Comparison of ENCODE assay signal across 16 cellular contexts in the genomic region with DNA sequence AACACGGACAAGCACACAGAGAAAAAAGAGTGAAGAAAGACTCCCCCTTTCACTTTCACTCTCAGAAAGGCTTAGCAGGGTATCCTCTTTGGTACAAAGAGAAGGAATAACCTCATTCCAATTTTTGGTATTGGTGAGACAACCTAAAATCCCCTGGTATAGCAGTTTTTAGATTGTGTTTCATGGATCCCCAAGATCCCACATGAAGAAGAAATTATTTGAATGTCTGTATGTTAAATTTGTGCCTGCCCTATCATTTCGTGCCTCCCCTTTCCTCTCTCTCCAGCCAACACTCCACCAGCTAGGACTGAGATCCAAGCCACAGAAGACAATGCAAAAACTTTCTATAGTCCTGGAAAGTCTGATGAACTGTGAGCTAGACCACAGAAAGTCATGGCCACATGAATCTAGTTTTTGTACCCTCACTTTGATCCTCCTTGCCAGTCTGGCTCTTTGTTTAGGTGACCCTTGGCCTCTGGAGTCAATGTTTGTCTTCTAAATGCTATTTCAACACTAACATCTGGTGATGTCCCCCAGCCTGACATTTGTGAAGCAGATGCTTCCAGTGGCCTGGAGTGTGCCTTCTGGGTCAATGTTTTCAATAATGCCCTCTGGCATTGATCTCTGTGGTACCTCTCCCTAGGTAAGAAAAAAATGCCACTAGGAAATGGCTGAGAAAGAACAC.
A peak's percentile ranks its signal among the peaks of the same experiment; 100 is the strongest.
DNase-seq lines count a peak whose midpoint lies in the region; TF ChIP-seq lines count a peak whose summit lies in the region.
"Had no signal": no experiment of that assay in that cellular context is flagged by ENCODE, and none has a peak within 500 bp of the region (broad histone marks: within the 10 kb centered on the region; RNA-seq: fewer than 3 reads in every experiment).

No MANE protein-coding gene starts in this region.

- no peaks in the 10 kb centered on the region for H3K79me1 ChIP-seq in mesendoderm (ENCODE audit: low read length)

- TF ChIP-seq CTCF in fibroblast of villous mesenchyme (IDR thresholded peaks at IDR 0.05; ENCODE audit: insufficient read depth, low read depth, low read length) (no peak), progenitor cell of endocrine pancreas (IDR thresholded peaks at IDR 0.05; ENCODE audit: unreplicated experiment) (no peak)

- H4K8ac ChIP-seq in mesendoderm (ENCODE audit: low read depth, low read length): no peak overlapping the region

- no peak overlapping the region for H3K23ac ChIP-seq in mesendoderm (ENCODE audit: low read length)

- H3K4me1 Mint-ChIP-seq in progenitor cell of endocrine pancreas (ENCODE audit: low read depth): peaks cover 10% of the 10 kb centered on the region
- H3K4me1 Mint-ChIP-seq: B cell had no signal

- H2BK5ac ChIP-seq in mesendoderm (ENCODE audit: low read length): no peak overlapping the region

- WGBS in mesendoderm (ENCODE audit: extremely low coverage, insufficient coverage, low lambda C conversion rate): no CpG with 5 or more reads among the region's 2 CpGs

- peak overlapping the region; percentile 54 for H3K27ac Mint-ChIP-seq in progenitor cell of endocrine pancreas
- H3K27ac Mint-ChIP-seq: B cell; CD4-positive, alpha-beta T cell had no signal

- no peak overlapping the region for H3K9ac ChIP-seq in mesendoderm (ENCODE audit: low read length)

- no peak overlapping the region for H3K18ac ChIP-seq in mesendoderm (ENCODE audit: low read length)

- no peak overlapping the region for H3K4me3 Mint-ChIP-seq in progenitor cell of endocrine pancreas (ENCODE audit: low read depth)
- H3K4me3 Mint-ChIP-seq: B cell; CD4-positive, alpha-beta T cell had no signal

- no peaks in the 10 kb centered on the region for H3K27me3 Mint-ChIP-seq in progenitor cell of endocrine pancreas

- peaks cover 2% of the 10 kb centered on the region for H3K4me1 ChIP-seq in mesendoderm (ENCODE audit: control insufficient read depth, low read depth, low read length)

- no peak overlapping the region for H3K4ac ChIP-seq in mesendoderm (ENCODE audit: low read depth, low read length)

- H4K5ac ChIP-seq in mesendoderm (ENCODE audit: low read length): no peak overlapping the region

- H2BK120ac ChIP-seq in mesendoderm (ENCODE audit: low read depth, low read length): no peak overlapping the region

- no peak overlapping the region for H2AK5ac ChIP-seq in mesendoderm (ENCODE audit: low read length)

- no peak overlapping the region for H3K27ac ChIP-seq in mesendoderm (ENCODE audit: low read depth, low read length)

- H3K4me2 ChIP-seq in mesendoderm (ENCODE audit: low read length): no peak overlapping the region

- no peak overlapping the region for H3K56ac ChIP-seq in mesendoderm (ENCODE audit: low read length)

- H3K9me3 Mint-ChIP-seq in progenitor cell of endocrine pancreas (ENCODE audit: low read depth): no peaks in the 10 kb centered on the region
- H3K9me3 Mint-ChIP-seq: CD4-positive, alpha-beta T cell had no signal

- DNase-seq in DMS53 treated with DMSO at 0.1 percent for 48 hours (lab: John Stamatoyannopoulos, UW; ENCODE audit: unreplicated experiment) (peak; percentile 46), NCI-H69 (lab: John Stamatoyannopoulos, UW) (peak; percentile 94), fibroblast of villous mesenchyme (ENCODE audit: low read depth) (peak; percentile 49), progenitor cell of endocrine pancreas (ENCODE audit: low spot score, unreplicated experiment) (no peak), mesenteric fat pad (ENCODE audit: low spot score) (no peak), mesendoderm (no peak), pons (ENCODE audit: low spot score) (no peak), activated gamma-delta T cell treated with Interleukin-2 at 50 U/mL for 16 hours (no peak)
- DNase-seq: CD4-positive, alpha-beta T cell; NCI-H1092; NCI-H1694; NCI-H446; NCI-H82; SHP77 treated with DMSO at 0.1 percent for 48 hours had no signal

- no peaks in the 10 kb centered on the region for H3K36me3 Mint-ChIP-seq in progenitor cell of endocrine pancreas (ENCODE audit: insufficient read depth)

- no peaks in the 10 kb centered on the region for H3K27me3 ChIP-seq in mesendoderm (ENCODE audit: insufficient read depth, low read length, poor library complexity)

- no peak overlapping the region for H2BK15ac ChIP-seq in mesendoderm (replicated peaks; ENCODE audit: low read depth)

- H3K79me2 ChIP-seq in mesendoderm (ENCODE audit: control insufficient read depth, insufficient read depth, low read length): no peaks in the 10 kb centered on the region

- no peaks in the 10 kb centered on the region for H3K36me3 ChIP-seq in mesendoderm (ENCODE audit: control insufficient read depth, insufficient read depth, low read length)

- no peak overlapping the region for H3K4me3 ChIP-seq in fibroblast of villous mesenchyme (ENCODE audit: low read depth, low read length)
- no peak overlapping the region for H3K4me3 ChIP-seq in mesendoderm (ENCODE audit: low read length)
- H3K4me3 ChIP-seq: K562 had no signal

Comparison
In these comparisons a context has a peak if more than half of its experiments do, and no peak if none do; other contexts are left out.
1. DNase-seq: peak in DMS53 treated with DMSO at 0.1 percent for 48 hours (single experiment), NCI-H69 (single experiment) and fibroblast of villous mesenchyme (single experiment); none in progenitor cell of endocrine pancreas (single experiment), mesenteric fat pad (single experiment), mesendoderm (single experiment), pons (single experiment) and activated gamma-delta T cell treated with Interleukin-2 at 50 U/mL for 16 hours (single experiment).